ENCODE assay signal across 8 cellular contexts in the genomic region with DNA sequence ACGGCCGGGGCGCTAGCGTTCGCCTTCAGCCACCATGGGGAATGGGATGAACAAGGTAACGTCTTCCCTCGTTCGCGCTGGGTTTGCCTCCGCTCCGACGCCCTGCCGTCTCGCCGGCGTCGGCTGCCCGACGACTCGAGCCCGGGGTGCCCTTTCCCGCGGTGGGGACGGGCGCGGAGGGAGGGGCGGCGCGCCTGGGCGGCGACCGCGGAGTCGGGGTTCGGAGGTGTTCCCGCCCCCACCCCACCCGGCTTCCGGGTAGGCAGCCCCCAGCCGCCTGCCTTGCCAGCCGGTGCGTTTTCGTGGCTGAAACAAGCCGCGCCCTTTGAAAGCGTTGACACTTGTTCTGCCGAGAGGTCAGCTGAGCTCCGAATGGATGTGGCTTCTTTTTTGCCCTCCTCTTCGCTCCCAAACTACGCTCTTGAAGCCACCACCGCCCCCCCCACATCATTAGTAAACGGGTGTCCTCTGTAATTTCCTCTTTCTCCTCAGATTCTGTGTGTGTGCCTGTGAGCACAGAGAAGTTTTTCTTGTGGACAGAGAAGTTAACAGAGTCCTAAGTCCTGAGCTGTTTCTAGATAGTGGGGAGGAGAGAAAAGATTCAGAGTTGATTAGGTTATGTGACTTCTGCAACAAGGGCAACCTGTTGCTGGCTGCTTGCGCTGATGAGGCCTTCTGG. TPM values are rescaled to one million over a fixed set of nuclear protein-coding genes. Genes with fewer than 3 reads are reported as not detected.
DNase-seq lines count a peak whose midpoint lies in the region; ATAC-seq, FAIRE-seq and TF ChIP-seq lines count a peak whose summit lies in the region.

No MANE protein-coding gene starts in this region.

- peak overlapping the region; percentile 88 for H2AFZ ChIP-seq in astrocyte (ENCODE audit: low read depth, low read length)

- peak overlapping the region; percentile 90 for H3K4me3 Mint-ChIP-seq in astrocyte (ENCODE audit: unreplicated experiment)
- H3K4me3 Mint-ChIP-seq in immature natural killer cell: peak overlapping the region; percentile 85 to 94 (median 88)

- no peaks in the 10 kb centered on the region for H3K79me2 ChIP-seq in astrocyte (ENCODE audit: insufficient read depth, low read length)

- H3K27ac ChIP-seq in astrocyte (ENCODE audit: low read depth, low read length): peak overlapping the region; percentile 42

- FAIRE-seq in GM12891 (lab: Jason Lieb, UNC) (peak; percentile 73), astrocyte (lab: Jason Lieb, UNC) (no peak)

- ATAC-seq in HG02642 (IDR thresholded peaks at IDR 0.05; ENCODE audit: poor library complexity, unreplicated experiment): peak; percentile 38

- H3K9ac ChIP-seq in astrocyte (ENCODE audit: low read length): peak overlapping the region; percentile 89

- H3K27ac Mint-ChIP-seq in astrocyte (ENCODE audit: unreplicated experiment) (peak overlapping the region; percentile 93), immature natural killer cell (peak overlapping the region; percentile 92 to 95 (median 94))

- H3K9me3 ChIP-seq in astrocyte (ENCODE audit: insufficient read depth, low read depth, low read length): no peaks in the 10 kb centered on the region

- H3K27me3 Mint-ChIP-seq in astrocyte (ENCODE audit: low read depth, unreplicated experiment): peaks cover 7% of the 10 kb centered on the region
- H3K27me3 Mint-ChIP-seq in immature natural killer cell (ENCODE audit: low read depth in 3 of 3): peaks cover 10 to 25% (median 24%) of the 10 kb centered on the region in 3 donors

- TF ChIP-seq POLR2A in GM12891 (IDR thresholded peaks at IDR 0.05; ENCODE audit: low read depth, low read length): peak; percentile 73

- peaks cover 11% of the 10 kb centered on the region for H3K27me3 ChIP-seq in astrocyte (ENCODE audit: insufficient read depth, low read length)

- H3K9me3 Mint-ChIP-seq in astrocyte (ENCODE audit: unreplicated experiment) (peaks cover 4% of the 10 kb centered on the region), immature natural killer cell (no peaks in the 10 kb centered on the region)

- H3K36me3 Mint-ChIP-seq in astrocyte (ENCODE audit: low read depth, unreplicated experiment) (no peaks in the 10 kb centered on the region), immature natural killer cell (peaks cover 0 to 2% (median 0%) of the 10 kb centered on the region in 3 donors)

- no peak for TF ChIP-seq CTCF in astrocyte (IDR thresholded peaks at IDR 0.05; ENCODE audit: insufficient read depth, low read depth, low read length)

- peak; percentile 53 for DNase-seq in GM12891 (ENCODE audit: insufficient read length, low spot score)
- DNase-seq in RPMI8226: peak; percentile 100
- DNase-seq in astrocyte (ENCODE audit: low read depth): peak; percentile 26
- peak; percentile 86 to 90 (median 90) for DNase-seq in immature natural killer cell
- DNase-seq in stimulated activated CD4-positive, alpha-beta T cell treated with anti-CD3 and anti-CD28 coated beads, Interleukin-15, amount 100 ng/mL, for 48 hours (ENCODE audit: low read depth in 2 of 2): peak; percentile 54 to 65
- DNase-seq in NCI-H146 (lab: John Stamatoyannopoulos, UW): no peak
- DNase-seq in SW 1271 (lab: John Stamatoyannopoulos, UW): no peak

- H4K20me1 ChIP-seq in astrocyte (ENCODE audit: insufficient read depth, low read length): peaks cover 3% of the 10 kb centered on the region

- peak overlapping the region; percentile 73 for H3K4me3 ChIP-seq in astrocyte (ENCODE audit: insufficient read depth, low read depth, low read length)

- peak overlapping the region; percentile 96 for H3K4me2 ChIP-seq in astrocyte (ENCODE audit: low read length)

- no peaks in the 10 kb centered on the region for H3K36me3 ChIP-seq in astrocyte (ENCODE audit: insufficient read depth, low read length)

- H3K4me1 ChIP-seq in astrocyte (ENCODE audit: insufficient read depth, low read length): peaks cover 10% of the 10 kb centered on the region

- H3K4me1 Mint-ChIP-seq in astrocyte (ENCODE audit: low read depth, unreplicated experiment) (peaks cover 4% of the 10 kb centered on the region), immature natural killer cell (peaks cover 17 to 56% of the 10 kb centered on the region in 2 donors)

TF ChIP-seq in GM12891, 5 proteins besides CTCF, POLR2A, EP300 and RAD21:
- TF ChIP-seq PAX5 (IDR thresholded peaks at IDR 0.05; ENCODE audit: insufficient read depth, low read length, severe bottlenecking) (no peak), POU2F2 (IDR thresholded peaks at IDR 0.05; ENCODE audit: low read depth, low read length) (peak; percentile 6; the same call in 1 of the 2 replicates), SPI1 (IDR thresholded peaks at IDR 0.05; ENCODE audit: low read depth, low read length) (no peak), TAF1 (IDR thresholded peaks at IDR 0.05; ENCODE audit: low read depth, low read length) (peak; percentile 77), POLR2AphosphoS5 (IDR thresholded peaks at IDR 0.05; ENCODE audit: low read depth, low read length) (peak; percentile 80)
TF ChIP-seq in GM12891: peak in this region for 3.

RNA-seq across cellular contexts. Expression of gene DUSP22, which starts 0.4 kb away (rescaled TPM):
- 90.4 TPM for polyA plus RNA-seq in GM12891 (2012; ENCODE audit: low read depth, missing spikeins)
- 32.9 and 34.9 TPM in 2 replicates for total RNA-seq in astrocyte
- 10 to 100 TPM; 55.0 to 80.1 (median 65.3) TPM for polyA plus RNA-seq in immature natural killer cell

Comparison
In these comparisons a context has a peak if more than half of its experiments do, and no peak if none do; other contexts are left out.
1. DNase-seq: peak in GM12891 (single experiment), RPMI8226 (single experiment), astrocyte (single experiment), immature natural killer cell (3 of 3) and stimulated activated CD4-positive, alpha-beta T cell treated with anti-CD3 and anti-CD28 coated beads, Interleukin-15, amount 100 ng/mL, for 48 hours (2 of 2); none in NCI-H146 (single experiment) and SW 1271 (0 of 2).